ENCODE assay signal across 33 cellular contexts in the genomic region with DNA sequence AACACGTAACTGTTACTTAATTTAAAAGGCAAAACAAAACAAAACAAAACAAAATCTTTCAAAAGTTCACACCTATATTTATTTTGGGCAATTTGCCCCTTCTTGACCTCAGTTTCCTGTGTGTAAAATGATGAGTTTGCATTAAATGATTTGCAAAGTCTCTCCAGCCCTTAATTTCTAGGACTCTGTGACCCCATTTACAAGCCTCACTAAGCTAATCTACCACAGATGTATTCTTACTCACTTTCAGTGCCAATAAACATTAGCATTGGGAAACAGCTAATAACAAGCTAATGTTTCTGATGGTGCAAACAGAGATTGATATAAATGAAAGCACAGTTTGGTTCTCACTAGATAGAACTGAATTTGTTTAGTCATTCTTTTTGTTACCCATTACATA.
DNase-seq lines count a peak whose midpoint lies in the region; ATAC-seq, FAIRE-seq and TF ChIP-seq lines count a peak whose summit lies in the region.
"Had no signal": no experiment of that assay in that cellular context is flagged by ENCODE, and none has a peak within 500 bp of the region (broad histone marks: within the 10 kb centered on the region; RNA-seq: fewer than 3 reads in every experiment).

No MANE protein-coding gene starts in this region.

- peak overlapping the region; percentile 49 to 58; a peak in 2 of 4 replicates for H4K8ac ChIP-seq in IMR-90 (ENCODE audit: low read depth in 2 of 2, low read length in 2 of 2)

- H4K91ac ChIP-seq in IMR-90 (ENCODE audit: insufficient read depth, low read depth, low read length): peak overlapping the region; percentile 39

- intact Hi-C loops in IMR-90 (cut with micrococcal nuclease) (loop anchor here (5.0 kb wide), 1 partner anchor 205 kb away; no protein-coding TSS in a partner anchor), K562 (cut with micrococcal nuclease) (no loop called here)

- peak overlapping the region; percentile 89 for H2BK5ac ChIP-seq in IMR-90 (ENCODE audit: low read depth, low read length, poor library complexity, severe bottlenecking)

- H3K56ac ChIP-seq in IMR-90 (ENCODE audit: extremely low read depth, insufficient read depth, low read length): peak overlapping the region; percentile 44; the same call in 1 of the 2 replicates

- H2BK20ac ChIP-seq in IMR-90 (ENCODE audit: low read depth, low read length): peak overlapping the region; percentile 68

- CTCF ChIA-PET in IMR-90 (lab: Yijun Ruan, JAX): no interaction called here
- CTCF ChIA-PET in K562 (lab: Yijun Ruan, JAX; ENCODE audit: low intra/inter-chr PET ratio): no interaction called here

- peak; percentile 7 for DNase-seq in IMR-90
- no peak for DNase-seq in K562 (ENCODE audit: extremely low read depth in 1 of 4, low spot score in 3 of 4)
- peak; percentile 36 for DNase-seq in fibroblast of the aortic adventitia (ENCODE audit: low read depth)
- no peak for DNase-seq in smooth muscle cell (lab: John Stamatoyannopoulos, UW; ENCODE audit: unreplicated experiment)
- DNase-seq in SK-N-DZ (ENCODE audit: low spot score): no peak
- DNase-seq in SIG-M5 (lab: John Stamatoyannopoulos, UW): no peak
- DNase-seq: activated CD4-positive, alpha-beta T cell treated with anti-CD3 and anti-CD28 coated beads for 48 hours; activated effector memory CD4-positive, alpha-beta T cell treated with anti-CD3 and anti-CD28 coated beads, Interleukin-2, amount 50 U/mL, for 16 hours; activated naive CD8-positive, alpha-beta T cell treated with anti-CD3 and anti-CD28 coated beads for 36 hours; activated T-cell treated with anti-CD3 and anti-CD28 coated beads, Interleukin-2, amount 50 U/mL, for 24 hours; Caco-2; central memory CD4-positive, alpha-beta T cell; cortex of kidney; effector memory CD4-positive, alpha-beta T cell; islet precursor cell; left lung; mesendoderm; NCI-H1048; NCI-H1694; NCI-H82; pancreas; SJCRH30; spleen; stimulated activated CD4-positive, alpha-beta T cell treated with anti-CD3 and anti-CD28 coated beads, Interleukin-2, amount 100 ng/mL, for 24 hours; T1000; WERI-Rb-1 had no signal

- H3K18ac ChIP-seq in IMR-90 (ENCODE audit: low read depth, low read length): peak overlapping the region; percentile 99

- no CpG with 5 or more reads among the region's 1 CpG for WGBS in IMR-90 (ENCODE audit: extremely low coverage in 2 of 2, insufficient read length in 1 of 2), 2 experiments
- 0% methylated on average over 1 of the region's 1 CpG for WGBS in K562 (ENCODE audit: insufficient coverage, low coverage, missing lambda C conversion rate)
- WGBS in smooth muscle cell (ENCODE audit: low lambda C conversion rate): 92% methylated on average over 1 of the region's 1 CpG

- H3K27ac ChIP-seq in IMR-90 (ENCODE audit: insufficient read depth, low read length): peak overlapping the region; percentile 98; the same call in 1 of the 2 replicates
- no peak overlapping the region for H3K27ac ChIP-seq in K562 (ENCODE audit: extremely low read depth, low read depth, low read length)
- H3K27ac ChIP-seq in smooth muscle cell (ENCODE audit: low read depth): no peak overlapping the region
- H3K27ac ChIP-seq: C4-2B, left lung, neural progenitor cell, pancreas, SJCRH30, spleen, WERI-Rb-1 had no signal

- TF ChIP-seq RAD21 in IMR-90 (IDR thresholded peaks at IDR 0.05; ENCODE audit: low read length): no peak
- TF ChIP-seq RAD21 in K562 (CRISPR knock-in tag; conservative IDR thresholded peaks at IDR 0.05 in 1 of 2, IDR thresholded peaks at IDR 0.05 in 1 of 2): no peak

- peak overlapping the region; percentile 97 for H4K5ac ChIP-seq in IMR-90 (ENCODE audit: low read depth, low read length)

- peak overlapping the region; percentile 80 for H2BK120ac ChIP-seq in IMR-90 (ENCODE audit: low read depth, low read length)

- H3K27me3 ChIP-seq in IMR-90 (ENCODE audit: control insufficient read depth, insufficient read depth, low read length): no peaks in the 10 kb centered on the region
- H3K27me3 ChIP-seq in K562 (ENCODE audit: control insufficient read depth in 2 of 2, insufficient read depth in 2 of 2, low read length in 2 of 2): no peaks in the 10 kb centered on the region
- H3K27me3 ChIP-seq in smooth muscle cell (ENCODE audit: low read depth): no peaks in the 10 kb centered on the region
- H3K27me3 ChIP-seq: left lung, neural progenitor cell, pancreas, SJCRH30, spleen, tibial nerve had no signal

- no peak for TF ChIP-seq EP300 in K562 (IDR thresholded peaks at IDR 0.05; ENCODE audit: low read length)

- H2AK9ac ChIP-seq in IMR-90 (replicated peaks; ENCODE audit: low read depth, low read length, poor library complexity): no peak overlapping the region

- no peak overlapping the region for H3K4me3 ChIP-seq in IMR-90 (ENCODE audit: insufficient read depth, low read depth, low read length)
- no peak overlapping the region for H3K4me3 ChIP-seq in K562
- no peak overlapping the region for H3K4me3 ChIP-seq in fibroblast of the aortic adventitia (ENCODE audit: low read depth, low read length)
- no peak overlapping the region for H3K4me3 ChIP-seq in smooth muscle cell
- H3K4me3 ChIP-seq: HAP-1, left lung, neural progenitor cell, pancreas, SJCRH30, spleen, tibial nerve had no signal

- H3K4me1 ChIP-seq in IMR-90 (ENCODE audit: control insufficient read depth, insufficient read depth, low read length): peaks cover 4% of the 10 kb centered on the region
- no peaks in the 10 kb centered on the region for H3K4me1 ChIP-seq in K562 (replicated peaks in 1 of 2; ENCODE audit: control insufficient read depth in 2 of 2, insufficient read depth in 2 of 2, low read length in 2 of 2)
- no peaks in the 10 kb centered on the region for H3K4me1 ChIP-seq in smooth muscle cell (ENCODE audit: low read depth)
- H3K4me1 ChIP-seq: Caco-2, HAP-1, neural progenitor cell, pancreas, SJCRH30, spleen had no signal

- H2BK15ac ChIP-seq in IMR-90 (ENCODE audit: low read depth, low read length): peak overlapping the region; percentile 65; the same call in 1 of the 3 replicates

- no peaks in the 10 kb centered on the region for H4K20me1 ChIP-seq in IMR-90 (ENCODE audit: insufficient read depth, low read length)
- no peaks in the 10 kb centered on the region for H4K20me1 ChIP-seq in K562 (replicated peaks; ENCODE audit: control insufficient read depth, insufficient read depth, low read length)
- no peaks in the 10 kb centered on the region for H4K20me1 ChIP-seq in smooth muscle cell (ENCODE audit: low read depth)

- H3K36me3 ChIP-seq in IMR-90 (ENCODE audit: control insufficient read depth, insufficient read depth, low read length) (no peaks in the 10 kb centered on the region), K562 (ENCODE audit: control insufficient read depth, insufficient read depth, low read length) (no peaks in the 10 kb centered on the region), smooth muscle cell (ENCODE audit: low read depth) (no peaks in the 10 kb centered on the region)
- H3K36me3 ChIP-seq: HAP-1, left lung, neural progenitor cell, pancreas, SJCRH30, spleen, tibial nerve, WERI-Rb-1 had no signal

- peak overlapping the region; percentile 40; the same call in 1 of the 2 replicates for H3K4ac ChIP-seq in IMR-90 (ENCODE audit: low read depth, low read length)

- H3K79me2 ChIP-seq in K562 (ENCODE audit: control insufficient read depth, insufficient read depth, low read length) (no peaks in the 10 kb centered on the region), smooth muscle cell (ENCODE audit: low read depth) (no peaks in the 10 kb centered on the region)

- H2AK5ac ChIP-seq in IMR-90 (ENCODE audit: low read depth, low read length): no peak overlapping the region

- no peak for FAIRE-seq in K562 (lab: Jason Lieb, UNC)
- FAIRE-seq: G401.6, pancreas, RCC 7860 had no signal

- TF ChIP-seq CTCF in IMR-90 (conservative IDR thresholded peaks at IDR 0.05; ENCODE audit: low read depth, low read length): no peak
- no peak for TF ChIP-seq CTCF in K562 (IDR thresholded peaks at IDR 0.05 in 2 of 3, conservative IDR thresholded peaks at IDR 0.05 in 1 of 3; ENCODE audit: insufficient read depth in 2 of 3, low read depth in 1 of 3, low read length in 3 of 3)
- TF ChIP-seq CTCF in fibroblast of the aortic adventitia (IDR thresholded peaks at IDR 0.05; ENCODE audit: insufficient read depth, low read length): no peak
- TF ChIP-seq CTCF in smooth muscle cell (IDR thresholded peaks at IDR 0.05; ENCODE audit: borderline replicate concordance, insufficient read depth, poor library complexity, severe bottlenecking): no peak

- 0 out of 2 replicates have a peak overlapping the region, but pooled peaks have one; percentile 37 for H3K14ac ChIP-seq in IMR-90 (replicated peaks; ENCODE audit: low read depth, low read length)

- TF ChIP-seq POLR2A in IMR-90 (IDR thresholded peaks at IDR 0.05; ENCODE audit: low read depth, low read length) (no peak), K562 (conservative IDR thresholded peaks at IDR 0.05) (no peak)

- BruUV-seq in IMR-90 (replicated peaks; lab: Mats Ljungman, UMichigan): no TSS peak
- BruUV-seq in K562 (replicated peaks; lab: Mats Ljungman, UMichigan): no TSS peak

- H3K9me3 ChIP-seq in IMR-90 (ENCODE audit: control insufficient read depth, insufficient read depth, low read length) (peaks cover 6% of the 10 kb centered on the region), K562 (replicated peaks; ENCODE audit: control insufficient read depth, insufficient read depth, low read depth, low read length) (0 out of 2 replicates have a peak, but pooled peaks cover under 1% of the 10 kb centered on the region), smooth muscle cell (replicated peaks; ENCODE audit: low read depth) (no peaks in the 10 kb centered on the region)
- H3K9me3 ChIP-seq: Caco-2, pancreas had no signal

- no peak overlapping the region for H3K23ac ChIP-seq in IMR-90 (ENCODE audit: low read depth, low read length)

- ATAC-seq in IMR-90 (ENCODE audit: low read depth) (no peak), K562 (no peak), HG02970 (IDR thresholded peaks at IDR 0.05; ENCODE audit: low FRiP score, unreplicated experiment) (no peak)
- ATAC-seq: left lung had no signal

- H2AFZ ChIP-seq in IMR-90 (replicated peaks; ENCODE audit: low read length, poor library complexity) (no peak overlapping the region), K562 (ENCODE audit: low read depth, low read length) (no peak overlapping the region), smooth muscle cell (ENCODE audit: low read depth) (peak overlapping the region; percentile 41)
- H2AFZ ChIP-seq: neural progenitor cell had no signal

- H3K9me1 ChIP-seq in IMR-90 (ENCODE audit: insufficient read depth, low read length) (no peaks in the 10 kb centered on the region), K562 (ENCODE audit: control insufficient read depth, insufficient read depth, low read length) (no peaks in the 10 kb centered on the region)

- dilution Hi-C loops in IMR-90 (cut with HindIII; ENCODE audit: low sequenced_read_pairs, unreplicated experiment): no loop called here

- H3K9ac ChIP-seq in IMR-90 (ENCODE audit: low read depth, low read length): no peak overlapping the region
- no peak overlapping the region for H3K9ac ChIP-seq in K562 (ENCODE audit: insufficient read depth in 1 of 2, low read depth in 2 of 2, low read length in 2 of 2)
- H3K9ac ChIP-seq in smooth muscle cell (ENCODE audit: low read depth): no peak overlapping the region
- H3K9ac ChIP-seq: neural progenitor cell had no signal

- POLR2A ChIA-PET in IMR-90 (lab: Charles Lee; ENCODE audit: unreplicated experiment) (no interaction called here), K562 (lab: Yijun Ruan, JAX) (no interaction called here)

- no peaks in the 10 kb centered on the region for H3F3A ChIP-seq in smooth muscle cell (ENCODE audit: low read depth)

- in situ Hi-C loops in IMR-90 (cut with MboI; ENCODE audit: low sequenced_read_pairs): no loop called here
- in situ Hi-C loops in K562 (cut with MboI): no loop called here

- no peaks in the 10 kb centered on the region for H3K79me1 ChIP-seq in IMR-90 (ENCODE audit: low read depth in 1 of 2, low read length in 2 of 2)

- H3K4me2 ChIP-seq in IMR-90 (ENCODE audit: low read depth, low read length): no peak overlapping the region; the same call in 1 of the 2 replicates
- no peak overlapping the region for H3K4me2 ChIP-seq in K562 (ENCODE audit: insufficient read depth, low read length)
- no peak overlapping the region for H3K4me2 ChIP-seq in smooth muscle cell
- H3K4me2 ChIP-seq: neural progenitor cell had no signal

Comparison
In these comparisons a context has a peak if more than half of its experiments do, and no peak if none do; other contexts are left out.
1. DNase-seq: peak in IMR-90 (single experiment) and fibroblast of the aortic adventitia (single experiment); none in K562 (0 of 4), smooth muscle cell (single experiment), SK-N-DZ (single experiment) and SIG-M5 (single experiment).